ENCODE assay signal across 15 cellular contexts in genomic region chr6:88651400-88651799, GRCh38.
"Had no signal": no experiment of that assay in that cellular context is flagged by ENCODE, and none has a peak within 500 bp of the region (broad histone marks: within the 10 kb centered on the region; RNA-seq: fewer than 3 reads in every experiment).

No MANE protein-coding gene starts in this region.

- H3K36me3 Mint-ChIP-seq: type B pancreatic cell had no signal

- ATAC-seq: foreskin keratinocyte; naive thymus-derived CD4-positive, alpha-beta T cell; sciatic nerve had no signal

- H3K36me3 ChIP-seq: colonic mucosa had no signal

- H3K27me3 ChIP-seq: colonic mucosa, foreskin keratinocyte, hepatocyte had no signal

- H3K27ac Mint-ChIP-seq: naive thymus-derived CD4-positive, alpha-beta T cell; nephron progenitor cell; type B pancreatic cell had no signal

- H3K4me1 ChIP-seq: colonic mucosa, foreskin keratinocyte had no signal

- H3K4me3 ChIP-seq: colonic mucosa, hepatocyte had no signal

- H3K27me3 Mint-ChIP-seq: naive thymus-derived CD4-positive, alpha-beta T cell; type B pancreatic cell had no signal

- H3K9me3 ChIP-seq: colonic mucosa had no signal

- H3K27ac ChIP-seq: colonic mucosa, foreskin keratinocyte, hepatocyte had no signal

- H3K79me2 ChIP-seq: hepatocyte had no signal

- H3K9me3 Mint-ChIP-seq: nephron progenitor cell, type B pancreatic cell had no signal

- H3K4me1 Mint-ChIP-seq: nephron progenitor cell had no signal

- H3K4me2 ChIP-seq: hepatocyte had no signal

- FAIRE-seq: endothelial cell of umbilical vein, urothelium cell line had no signal

- H2AFZ ChIP-seq: hepatocyte had no signal

- DNase-seq: colonic mucosa; dermis blood vessel endothelial cell; erythroblast; foreskin keratinocyte; head of caudate nucleus; kidney glomerular epithelial cell; mammary epithelial cell; naive thymus-derived CD4-positive, alpha-beta T cell; nephron progenitor cell; stimulated activated naive CD4-positive, alpha-beta T cell treated with Interleukin-2 at 50 U/mL for 16 hours had no signal

- H3K4me3 Mint-ChIP-seq: naive thymus-derived CD4-positive, alpha-beta T cell; nephron progenitor cell; type B pancreatic cell had no signal
